4 cellular contexts compared by ENCODE assay signal in the genomic region with DNA sequence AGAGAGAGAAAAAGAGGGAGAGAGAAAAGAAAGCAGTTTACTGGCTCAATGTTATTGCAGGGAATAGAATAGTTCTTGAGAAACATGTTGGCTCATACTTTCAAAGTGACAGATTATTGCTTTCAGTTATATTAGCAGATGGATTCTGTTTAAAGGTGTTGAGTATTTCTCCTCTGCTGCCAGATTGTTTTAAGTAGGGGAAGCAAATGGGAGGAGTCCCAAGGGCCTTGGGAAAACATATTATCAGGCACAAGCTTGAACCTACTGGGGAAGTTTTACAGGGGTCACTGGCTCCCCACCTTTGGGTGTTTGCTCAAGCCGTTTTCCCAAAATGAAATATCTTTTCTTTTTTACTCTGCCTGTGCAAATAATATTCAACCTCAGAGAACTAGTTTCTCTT.
"Had no signal": no experiment of that assay in that cellular context is flagged by ENCODE, and none has a peak within 500 bp of the region (broad histone marks: within the 10 kb centered on the region; RNA-seq: fewer than 3 reads in every experiment).

No MANE protein-coding gene starts in this region.

- H3K4me3 Mint-ChIP-seq: GM23338, H9 had no signal

- H3K27ac Mint-ChIP-seq: GM23338, H9 had no signal

- H3K4me3 ChIP-seq: GM23338 had no signal

- DNase-seq: H9, HCEC 1CT, IMR-90 had no signal

- ATAC-seq: GM23338 had no signal
